In genomic region chr6:53321701-53322100, GRCh38 we compare ENCODE assay signal across 15 cellular contexts. TPM values are rescaled to one million over a fixed set of nuclear protein-coding genes. Genes with fewer than 3 reads are reported as not detected.
DNase-seq lines count a peak whose midpoint lies in the region; ATAC-seq and TF ChIP-seq lines count a peak whose summit lies in the region.
"Had no signal": no experiment of that assay in that cellular context is flagged by ENCODE, and none has a peak within 500 bp of the region (broad histone marks: within the 10 kb centered on the region; RNA-seq: fewer than 3 reads in every experiment).

No MANE protein-coding gene starts in this region.

- H3K4me3 ChIP-seq in HL-60 (replicated peaks; ENCODE audit: insufficient read depth, low read length) (no peak overlapping the region), adipocyte (ENCODE audit: low read length) (peak overlapping the region; percentile 74), liver (ENCODE audit: low read depth in 1 of 3, low read length in 3 of 3) (no peak overlapping the region), gastrocnemius medialis (no peak overlapping the region)
- H3K4me3 ChIP-seq: BLaER1, lower lobe of right lung had no signal

- H3K27me3 ChIP-seq in HL-60 (ENCODE audit: insufficient read depth, poor library complexity, severe bottlenecking) (no peaks in the 10 kb centered on the region), adipocyte (replicated peaks; ENCODE audit: control insufficient read depth, insufficient read depth, low read length) (no peaks in the 10 kb centered on the region), liver (ENCODE audit: control insufficient read depth in 4 of 4, insufficient read depth in 4 of 4, low read length in 3 of 4) (no peaks in the 10 kb centered on the region), gastrocnemius medialis (no peaks in the 10 kb centered on the region)
- H3K27me3 ChIP-seq: BLaER1 had no signal

- H3K4me1 Mint-ChIP-seq in stimulated activated memory B cell treated with anti-CD40 and anti-IgM and Interleukin-4, amounts not matched to agents 10 μg/mL and 1 μg/mL and 100 μg/mL, for 72 hours: peaks cover 79% of the 10 kb centered on the region

- peaks cover 2% of the 10 kb centered on the region for H3K9me3 Mint-ChIP-seq in stimulated activated memory B cell treated with anti-CD40 and anti-IgM and Interleukin-4, amounts not matched to agents 10 μg/mL and 1 μg/mL and 100 μg/mL, for 72 hours
- H3K9me3 Mint-ChIP-seq: activated T-cell treated with anti-CD3 and anti-CD28 coated beads, Interleukin-2, amount 50 U/mL, for 24 hours had no signal

- in situ Hi-C loops in gastrocnemius medialis (cut with MboI; ENCODE audit: low sequenced_read_pairs in 4 of 4): no loop called here

- no peak for ATAC-seq in stimulated activated memory B cell treated with anti-CD40 and anti-IgM and Interleukin-4, amounts not matched to agents 10 μg/mL and 1 μg/mL and 100 μg/mL, for 72 hours
- ATAC-seq in gastrocnemius medialis (no peak), HG02798 (IDR thresholded peaks at IDR 0.05; ENCODE audit: poor library complexity, unreplicated experiment) (no peak)
- no peak for ATAC-seq in stimulated activated naive CD8-positive, alpha-beta T cell treated with anti-CD3 and anti-CD28 coated beads, Interleukin-15, Interleukin-2, amounts not matched to agents 100 U/mL and 50 U/mL, for 24 hours

- DNase-seq in HL-60 (ENCODE audit: low read depth in 1 of 2, low spot score in 1 of 2) (no peak), adipocyte (ENCODE audit: low read depth) (no peak), hippocampal formation (lab: John Stamatoyannopoulos, UW) (no peak), gastrocnemius medialis (no peak)
- no peak for DNase-seq in stimulated activated naive CD8-positive, alpha-beta T cell treated with anti-CD3 and anti-CD28 coated beads, Interleukin-15, Interleukin-2, amounts not matched to agents 100 U/mL and 50 U/mL, for 24 hours
- DNase-seq: activated CD4-positive, CD25-positive, alpha-beta regulatory T cell; activated T-cell treated with anti-CD3 and anti-CD28 coated beads, Interleukin-2, amount 50 U/mL, for 24 hours; aorta; lower lobe of right lung; NCI-H82; stimulated activated CD4-positive, alpha-beta T cell treated with anti-CD3 and anti-CD28 coated beads, Interleukin-4, amount 100 ng/mL, for 24 hours had no signal

- no peak for TF ChIP-seq POLR2A in gastrocnemius medialis (IDR thresholded peaks at IDR 0.05)

- H3K36me3 ChIP-seq in adipocyte (ENCODE audit: control insufficient read depth, insufficient read depth, low read length, severe bottlenecking) (peaks cover 8% of the 10 kb centered on the region), liver (ENCODE audit: control insufficient read depth in 4 of 4, insufficient read depth in 3 of 4, low read depth in 1 of 4, low read length in 3 of 4) (peaks cover 0 to 1% (median 0%) of the 10 kb centered on the region in 4 donors), gastrocnemius medialis (no peaks in the 10 kb centered on the region)
- H3K36me3 ChIP-seq: lower lobe of right lung had no signal

- H3K9ac ChIP-seq in adipocyte (ENCODE audit: low read length) (peak overlapping the region; percentile 86), liver (ENCODE audit: low read depth in 1 of 2, low read length in 2 of 2) (no peak overlapping the region)
- H3K9ac ChIP-seq: BLaER1 had no signal

- H3K4me3 Mint-ChIP-seq in stimulated activated memory B cell treated with anti-CD40 and anti-IgM and Interleukin-4, amounts not matched to agents 10 μg/mL and 1 μg/mL and 100 μg/mL, for 72 hours: no peak overlapping the region
- H3K4me3 Mint-ChIP-seq: activated T-cell treated with anti-CD3 and anti-CD28 coated beads, Interleukin-2, amount 50 U/mL, for 24 hours had no signal

- peaks cover 45% of the 10 kb centered on the region for H3K4me1 ChIP-seq in adipocyte (ENCODE audit: control insufficient read depth, insufficient read depth, low read length)
- H3K4me1 ChIP-seq in liver (ENCODE audit: control insufficient read depth in 4 of 4, insufficient read depth in 4 of 4, low read length in 3 of 4): peaks cover 3 to 22% (median 15%) of the 10 kb centered on the region in 4 donors
- H3K4me1 ChIP-seq in gastrocnemius medialis: peaks cover 0 to 6% of the 10 kb centered on the region in 2 donors

- H3K27ac ChIP-seq in HL-60 (replicated peaks) (peak overlapping the region; percentile 26), liver (ENCODE audit: low read depth in 1 of 2, low read length in 2 of 2) (peak overlapping the region; percentile 65 to 74), gastrocnemius medialis (no peak overlapping the region)
- H3K27ac ChIP-seq: BLaER1, lower lobe of right lung had no signal

- TF ChIP-seq RAD21 in liver (IDR thresholded peaks at IDR 0.05): no peak

- peaks cover 31% of the 10 kb centered on the region for H3K36me3 Mint-ChIP-seq in stimulated activated memory B cell treated with anti-CD40 and anti-IgM and Interleukin-4, amounts not matched to agents 10 μg/mL and 1 μg/mL and 100 μg/mL, for 72 hours

- no peaks in the 10 kb centered on the region for H3K27me3 Mint-ChIP-seq in stimulated activated memory B cell treated with anti-CD40 and anti-IgM and Interleukin-4, amounts not matched to agents 10 μg/mL and 1 μg/mL and 100 μg/mL, for 72 hours
- H3K27me3 Mint-ChIP-seq: activated T-cell treated with anti-CD3 and anti-CD28 coated beads, Interleukin-2, amount 50 U/mL, for 24 hours had no signal

- intact Hi-C loops in gastrocnemius medialis (cut with DNase I; ENCODE audit: low total_unique reads): no loop called here

- peak overlapping the region; percentile 57 for H3K27ac Mint-ChIP-seq in stimulated activated memory B cell treated with anti-CD40 and anti-IgM and Interleukin-4, amounts not matched to agents 10 μg/mL and 1 μg/mL and 100 μg/mL, for 72 hours

- H3K9me3 ChIP-seq in adipocyte (ENCODE audit: control insufficient read depth, low read length): no peaks in the 10 kb centered on the region
- no peaks in the 10 kb centered on the region for H3K9me3 ChIP-seq in liver (ENCODE audit: control insufficient read depth in 4 of 4, low read length in 3 of 4)
- H3K9me3 ChIP-seq in gastrocnemius medialis: no peaks in the 10 kb centered on the region
- H3K9me3 ChIP-seq: lower lobe of right lung had no signal

- TF ChIP-seq CTCF in HL-60 (IDR thresholded peaks at IDR 0.05; ENCODE audit: insufficient read depth, low read length) (no peak), liver (IDR thresholded peaks at IDR 0.05; ENCODE audit: low read depth, low read length, missing input control) (no peak), gastrocnemius medialis (IDR thresholded peaks at IDR 0.05 in 4 of 5, conservative IDR thresholded peaks at IDR 0.05 in 1 of 5) (no peak)

- WGBS in liver: 33% methylated on average over 2 of the region's 2 CpGs

TF ChIP-seq in liver, 16 proteins besides CTCF, POLR2A, EP300 and RAD21:
- peak; percentile 22 for TF ChIP-seq YY1 (IDR thresholded peaks at IDR 0.05)
- no peak for TF ChIP-seq NR2F2 (IDR thresholded peaks at IDR 0.05)
- no peak for TF ChIP-seq ATF3 (IDR thresholded peaks at IDR 0.05)

RNA-seq across cellular contexts. Expression of gene ELOVL5, which starts 27.0 kb away (rescaled TPM):
- total RNA-seq in liver (10 to 100 TPM; 61.2 to 77.8 TPM), gastrocnemius medialis (1 to 10 TPM; 5.6 to 7.2 (median 6.2) TPM)
- 10 to 100 TPM; 22.1 to 54.4 TPM for polyA plus RNA-seq in liver

Comparison
In these comparisons a context has a peak if more than half of its experiments do, and no peak if none do; other contexts are left out.
1. H3K27ac ChIP-seq: peak in HL-60 (single experiment) and liver (2 of 2); none in gastrocnemius medialis (0 of 4).
2. RNA of gene ELOVL5, which starts 27.0 kb away (total RNA-seq): 61.2 to 77.8 TPM in liver; 5.6 to 7.2 TPM in gastrocnemius medialis; every median in the first group is over 4 times any median in the second.